In genomic region chr18:22307528-22307927, GRCh38 we compare ENCODE assay signal across 11 cellular contexts.
"Had no signal": no experiment of that assay in that cellular context is flagged by ENCODE, and none has a peak within 500 bp of the region (broad histone marks: within the 10 kb centered on the region; RNA-seq: fewer than 3 reads in every experiment).

No MANE protein-coding gene starts in this region.

- H3K36me3 ChIP-seq: ovary had no signal

- H3K4me3 ChIP-seq: body of pancreas, ovary, testis had no signal

- H3K27me3 ChIP-seq: body of pancreas, ovary, testis had no signal

- H3K4me1 ChIP-seq: body of pancreas, testis had no signal

- FAIRE-seq: keratinocyte had no signal

- ATAC-seq: body of pancreas; left ventricle myocardium superior; stimulated activated naive CD8-positive, alpha-beta T cell treated with anti-CD3 and anti-CD28 coated beads, Interleukin-15, amount 100 ng/mL, for 72 hours had no signal

- H3K9me3 ChIP-seq: body of pancreas, ovary, testis had no signal

- DNase-seq: activated CD4-positive, CD25-positive, alpha-beta regulatory T cell; activated T-cell treated with anti-CD3 and anti-CD28 coated beads, Interleukin-2, amount 50 U/mL, for 1 hour; body of pancreas; dermis blood vessel endothelial cell; left ventricle myocardium superior; mesendoderm; ovary; stimulated activated CD4-positive, alpha-beta T cell treated with anti-CD3 and anti-CD28 coated beads, Interleukin-4, amount 100 ng/mL, for 1 hour; stimulated activated naive CD8-positive, alpha-beta T cell treated with anti-CD3 and anti-CD28 coated beads, Interleukin-15, amount 100 ng/mL, for 72 hours; testis had no signal

- H3K27ac ChIP-seq: body of pancreas, ovary, testis had no signal
